Comparison of ENCODE assay signal across 8 cellular contexts in genomic region chr10:27354643-27355286, GRCh38.
A peak's percentile ranks its signal among the peaks of the same experiment; 100 is the strongest.
DNase-seq lines count a peak whose midpoint lies in the region; ATAC-seq and TF ChIP-seq lines count a peak whose summit lies in the region.
"Not testable (repeated sequence)": the region's sequence is repeated elsewhere in the genome, so short reads cannot be mapped to it uniquely, and the experiment has no call there.

No MANE protein-coding gene starts in this region.

- H3K4me3 Mint-ChIP-seq in activated naive CD8-positive, alpha-beta T cell treated with anti-CD3 and anti-CD28 coated beads, Interleukin-2, amount 10 ng/mL, durations not matched to agents 7 days and 5 days: peak overlapping the region; percentile 63

- not testable (repeated sequence) for H3K27me3 ChIP-seq in Peyer's patch
- H3K27me3 ChIP-seq in transverse colon: peaks cover 15% of the 10 kb centered on the region

- H3K9me3 ChIP-seq in Peyer's patch, transverse colon: not testable (repeated sequence)

- not testable (repeated sequence) for H3K36me3 ChIP-seq in Peyer's patch, transverse colon

- not testable (repeated sequence) for H3K36me3 Mint-ChIP-seq in activated naive CD8-positive, alpha-beta T cell treated with anti-CD3 and anti-CD28 coated beads, Interleukin-2, amount 10 ng/mL, durations not matched to agents 7 days and 5 days

- H3K27ac Mint-ChIP-seq in activated naive CD8-positive, alpha-beta T cell treated with anti-CD3 and anti-CD28 coated beads, Interleukin-2, amount 10 ng/mL, durations not matched to agents 7 days and 5 days: peak overlapping the region; percentile 37

- H3K4me3 ChIP-seq in Peyer's patch, transverse colon: not testable (repeated sequence)

- not testable (repeated sequence) for H3K27ac ChIP-seq in Peyer's patch, transverse colon

- H3K27me3 Mint-ChIP-seq in activated naive CD8-positive, alpha-beta T cell treated with anti-CD3 and anti-CD28 coated beads, Interleukin-2, amount 10 ng/mL, durations not matched to agents 7 days and 5 days: peaks cover 11% of the 10 kb centered on the region

- WGBS in transverse colon (ENCODE audit: low coverage in 1 of 2), 2 donors: 33 to 100% methylated on average over 2 to 9 of the region's 11 CpGs

- TF ChIP-seq CTCF in Peyer's patch (IDR thresholded peaks at IDR 0.05); transverse colon (IDR thresholded peaks at IDR 0.05): not testable (repeated sequence)

- intact Hi-C loops in left colon (cut with DNase I, micrococcal nuclease); transverse colon (cut with DNase I; ENCODE audit: low total_unique reads): not testable (repeated sequence)

- peak; percentile 4 for DNase-seq in KG1 (lab: John Stamatoyannopoulos, UW)
- DNase-seq in Peyer's patch: peak in 2 of 3 donors; percentile 59 to 64
- not testable (repeated sequence) for DNase-seq in activated naive CD8-positive, alpha-beta T cell treated with anti-CD3 and anti-CD28 coated beads, Interleukin-2, amount 10 ng/mL, durations not matched to agents 7 days and 5 days
- DNase-seq in left colon: peak in 1 of 2 donors; percentile 34
- DNase-seq in transverse colon: peak; percentile 21

- in situ Hi-C loops in transverse colon (cut with MboI; ENCODE audit: low pct_ligation_motif_present in 1 of 4, low pct_unique_long_range_greater_than_20kb in 1 of 4, low sequenced_read_pairs in 3 of 4): loop anchor here (5.0 kb wide), 1 partner anchor 462 kb away; no protein-coding TSS in a partner anchor

- TF ChIP-seq EP300 in transverse colon (IDR thresholded peaks at IDR 0.05; ENCODE audit: low read depth): not testable (repeated sequence)

- H3K4me1 ChIP-seq in Peyer's patch, transverse colon: not testable (repeated sequence)

- H3K4me1 Mint-ChIP-seq in activated naive CD8-positive, alpha-beta T cell treated with anti-CD3 and anti-CD28 coated beads, Interleukin-2, amount 10 ng/mL, durations not matched to agents 7 days and 5 days: not testable (repeated sequence)

- TF ChIP-seq POLR2A in Peyer's patch (IDR thresholded peaks at IDR 0.05); transverse colon (IDR thresholded peaks at IDR 0.05): not testable (repeated sequence)

- POLR2A ChIA-PET in activated naive CD8-positive, alpha-beta T cell treated with anti-CD3 and anti-CD28 coated beads, Interleukin-2, amount 10 ng/mL, durations not matched to agents 7 days and 5 days (lab: Charles Lee): not testable (repeated sequence)

- H3K9me3 Mint-ChIP-seq in activated naive CD8-positive, alpha-beta T cell treated with anti-CD3 and anti-CD28 coated beads, Interleukin-2, amount 10 ng/mL, durations not matched to agents 7 days and 5 days: not testable (repeated sequence)

- ATAC-seq in GM18502 (IDR thresholded peaks at IDR 0.05; ENCODE audit: poor library complexity, unreplicated experiment) (peak; percentile 91), GM21360 (IDR thresholded peaks at IDR 0.05; ENCODE audit: unreplicated experiment) (peak; percentile 79), HG02973 (IDR thresholded peaks at IDR 0.05; ENCODE audit: unreplicated experiment) (peak; percentile 98), left colon (peak; percentile 69)
- ATAC-seq in activated naive CD8-positive, alpha-beta T cell treated with anti-CD3 and anti-CD28 coated beads, Interleukin-2, amount 10 ng/mL, durations not matched to agents 7 days and 5 days (ENCODE audit: low read depth): peak; percentile 80
